In the genomic region with DNA sequence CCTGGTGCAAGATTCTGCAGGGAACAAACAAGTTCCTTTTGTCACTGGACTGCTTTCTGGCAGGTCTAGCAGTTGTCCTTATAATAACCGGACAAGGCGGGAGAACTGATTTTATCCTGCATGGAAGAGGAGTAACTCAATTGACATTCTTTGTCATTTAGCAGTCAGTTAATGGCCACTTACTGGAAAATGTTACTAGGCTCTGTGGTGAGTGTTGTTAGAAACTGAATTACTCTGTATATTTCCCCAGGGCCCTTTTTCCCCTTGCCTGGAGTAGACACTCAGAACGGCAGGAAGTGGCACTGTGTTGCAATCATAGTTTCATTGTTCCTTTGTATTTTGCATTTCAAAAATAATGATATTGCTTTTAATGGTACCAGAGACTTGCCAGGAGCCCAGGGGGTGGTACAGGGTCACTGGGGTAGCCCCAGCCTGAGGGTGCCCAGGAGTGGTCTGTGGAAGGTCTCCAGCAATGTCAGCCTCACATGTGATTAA, we compare ENCODE assay signal across 9 cellular contexts. TPM values are rescaled to one million over a fixed set of nuclear protein-coding genes. Genes with fewer than 3 reads are reported as not detected.
DNase-seq lines count a peak whose midpoint lies in the region; ATAC-seq and TF ChIP-seq lines count a peak whose summit lies in the region.
"Had no signal": no experiment of that assay in that cellular context is flagged by ENCODE, and none has a peak within 500 bp of the region (broad histone marks: within the 10 kb centered on the region; RNA-seq: fewer than 3 reads in every experiment).

No MANE protein-coding gene starts in this region.

- H3K27ac ChIP-seq in SJSA1 (peak overlapping the region; percentile 46), heart left ventricle (peak overlapping the region in 11 of 12 donors; percentile 52 to 86 (median 74)), thoracic aorta (peak overlapping the region; percentile 83 to 87)
- H3K27ac ChIP-seq: SJCRH30 had no signal

- 8 to 14% (median 9%) methylated on average over 3 of the region's 3 CpGs for WGBS in heart left ventricle, 4 donors

- TF ChIP-seq CTCF in heart left ventricle (IDR thresholded peaks at IDR 0.05) (no peak), thoracic aorta (IDR thresholded peaks at IDR 0.05) (no peak)

- ATAC-seq in heart left ventricle (peak; percentile 46 to 81 (median 72)), thoracic aorta (ENCODE audit: insufficient number of reproducible peaks, low FRiP score, low read depth) (peak; percentile 77), GM18867 (IDR thresholded peaks at IDR 0.05; ENCODE audit: unreplicated experiment) (no peak), HG03432 (IDR thresholded peaks at IDR 0.05; ENCODE audit: unreplicated experiment) (no peak)

- H3K4me3 ChIP-seq in SJSA1 (no peak overlapping the region), heart left ventricle (no peak overlapping the region), thoracic aorta (no peak overlapping the region)
- H3K4me3 ChIP-seq: SJCRH30 had no signal

- intact Hi-C loops in heart left ventricle (cut with DNase I) (loop anchor here in 6 of 10 donors (2.0 to 5.0 kb wide), 2 partner anchors 36 kb away; no protein-coding TSS in a partner anchor), posterior cingulate gyrus (cut with DNase I) (no loop called here)

- no peaks in the 10 kb centered on the region for H3K9me3 ChIP-seq in SJSA1 (replicated peaks)
- H3K9me3 ChIP-seq in heart left ventricle = no peaks in the 10 kb centered on the region
- H3K9me3 ChIP-seq in thoracic aorta = no peaks in the 10 kb centered on the region
- H3K9me3 ChIP-seq: SJCRH30 had no signal

- no peak for TF ChIP-seq POLR2A in heart left ventricle (IDR thresholded peaks at IDR 0.05)

- H3K27me3 ChIP-seq in SJSA1 (replicated peaks) = no peaks in the 10 kb centered on the region
- no peaks in the 10 kb centered on the region for H3K27me3 ChIP-seq in heart left ventricle
- no peaks in the 10 kb centered on the region for H3K27me3 ChIP-seq in thoracic aorta (replicated peaks; ENCODE audit: insufficient read depth)
- H3K27me3 ChIP-seq: SJCRH30 had no signal

- H3K4me1 ChIP-seq in SJSA1 (replicated peaks) (peaks cover 28% of the 10 kb centered on the region), heart left ventricle (peaks cover 16 to 69% (median 44%) of the 10 kb centered on the region in 12 donors), thoracic aorta (ENCODE audit: control insufficient read depth in 1 of 2, low read depth in 2 of 2) (peaks cover 51 to 63% of the 10 kb centered on the region in 2 donors)
- H3K4me1 ChIP-seq: SJCRH30 had no signal

- no peaks in the 10 kb centered on the region for H3K36me3 ChIP-seq in SJSA1
- H3K36me3 ChIP-seq in heart left ventricle = peaks cover 0 to 32% (median 0%) of the 10 kb centered on the region in 9 donors
- H3K36me3 ChIP-seq in thoracic aorta = no peaks in the 10 kb centered on the region
- H3K36me3 ChIP-seq: SJCRH30 had no signal

- DNase-seq in activated CD4-positive, alpha-beta T cell treated with anti-CD3 and anti-CD28 coated beads for 48 hours = peak; percentile 5
- DNase-seq in activated CD4-positive, alpha-beta T cell treated with anti-CD3 and anti-CD28 coated beads, Interleukin-2, amount 50 U/mL, for 1 hour = no peak
- DNase-seq in SJSA1 (ENCODE audit: low read depth in 1 of 2, low spot score in 2 of 2) = peak in 1 of 2 experiments; percentile 51
- DNase-seq in heart left ventricle = peak in 3 of 5 donors; percentile 33 to 53 (median 38)
- DNase-seq in thoracic aorta (ENCODE audit: low spot score) = no peak
- no peak for DNase-seq in posterior cingulate gyrus
- DNase-seq: SJCRH30 had no signal

RNA-seq across cellular contexts. Expression of a gene that starts 41.1 kb away (rescaled TPM):
- total RNA-seq in SJSA1 (2014; rRNA removed; shearing (Covaris generic)) = 0.19 and 0.74 TPM in 2 replicates
- total RNA-seq in heart left ventricle (10 to 100 TPM; 49.7 to 93.6 (median 58.9) TPM), thoracic aorta (100 to 1,000 TPM in 1 of 2 donors, 10 to 100 TPM in 1; 76.9 to 105 TPM)
- polyA plus RNA-seq in heart left ventricle = 10 to 100 TPM; 11.8 to 32.4 TPM

Comparison
In these comparisons a context has a peak if more than half of its experiments do, and no peak if none do; other contexts are left out.
1. DNase-seq: peak in activated CD4-positive, alpha-beta T cell treated with anti-CD3 and anti-CD28 coated beads for 48 hours (single experiment) and heart left ventricle (3 of 5); none in activated CD4-positive, alpha-beta T cell treated with anti-CD3 and anti-CD28 coated beads, Interleukin-2, amount 50 U/mL, for 1 hour (single experiment), thoracic aorta (single experiment) and posterior cingulate gyrus (0 of 10).
2. ATAC-seq: peak in heart left ventricle (4 of 4) and thoracic aorta (single experiment); none in GM18867 (single experiment) and HG03432 (single experiment).
3. RNA of a gene that starts 41.1 kb away (total RNA-seq): 76.9 to 105 TPM in thoracic aorta and 49.7 to 93.6 TPM in heart left ventricle; 0.19 to 0.74 TPM in SJSA1; every median in the first group is over 10 times any median in the second.
4. Peak in every context shown above with its lines, with median percentiles within 50 percentile points of each other: H3K27ac ChIP-seq.